In the genomic region with DNA sequence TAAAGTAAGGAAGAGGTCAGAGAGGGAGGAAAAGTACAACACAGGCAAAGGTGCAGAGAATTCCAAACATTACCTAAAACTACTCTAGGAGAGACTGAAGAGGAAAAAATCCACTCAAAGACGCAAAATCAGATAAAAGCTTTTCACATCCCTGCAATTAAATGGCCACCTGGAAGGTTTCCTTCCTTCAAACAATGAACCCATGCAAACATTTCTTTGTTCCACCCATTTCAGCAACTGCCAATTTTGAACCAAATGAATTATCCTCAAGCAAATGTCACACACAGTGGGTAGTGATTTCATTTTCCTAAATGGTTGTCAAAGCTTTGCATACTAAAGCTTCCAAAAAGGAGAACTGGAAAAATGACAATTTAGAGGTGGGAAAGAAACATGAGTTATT, we compare ENCODE assay signal across 22 cellular contexts. TPM values are rescaled to one million over a fixed set of nuclear protein-coding genes. Genes with fewer than 3 reads are reported as not detected.
DNase-seq lines count a peak whose midpoint lies in the region; ATAC-seq and TF ChIP-seq lines count a peak whose summit lies in the region.
"Had no signal": no experiment of that assay in that cellular context is flagged by ENCODE, and none has a peak within 500 bp of the region (broad histone marks: within the 10 kb centered on the region; RNA-seq: fewer than 3 reads in every experiment).

No MANE protein-coding gene starts in this region.

- H3K9me3 ChIP-seq in mammary epithelial cell (replicated peaks; ENCODE audit: insufficient read depth, low read length) (no peaks in the 10 kb centered on the region), ascending aorta (no peaks in the 10 kb centered on the region)
- H3K9me3 ChIP-seq: A549, esophagus muscularis mucosa, gastroesophageal sphincter had no signal

- H4K20me1 ChIP-seq in mammary epithelial cell (ENCODE audit: insufficient read depth, low read length), result no peaks in the 10 kb centered on the region

- H3K9ac ChIP-seq in mammary epithelial cell (ENCODE audit: insufficient read depth, low read length), result peak overlapping the region; percentile 43
- H3K9ac ChIP-seq: BLaER1 treated with 17β-estradiol and CSF1 and Interleukin-3, amounts not matched to agents 10 nM and 100 nM had no signal

- dilution Hi-C loops in mammary epithelial cell (cut with HindIII; ENCODE audit: low sequenced_read_pairs), result no loop called here

- BruUV-seq in mammary epithelial cell (replicated peaks; lab: Mats Ljungman, UMichigan), result no TSS peak

- H3K4me2 ChIP-seq in mammary epithelial cell (ENCODE audit: insufficient read depth, low read depth, low read length), result peak overlapping the region; percentile 72
- H3K4me2 ChIP-seq: A549; BLaER1 treated with 17β-estradiol and CSF1 and Interleukin-3, amounts not matched to agents 10 nM and 100 nM had no signal

- TF ChIP-seq CTCF in mammary epithelial cell (conservative IDR thresholded peaks at IDR 0.05 in 1 of 2, IDR thresholded peaks at IDR 0.05 in 1 of 2; ENCODE audit: extremely low read depth in 1 of 2, insufficient read depth in 1 of 2, low read depth in 1 of 2, low read length in 2 of 2) (no peak), ascending aorta (IDR thresholded peaks at IDR 0.05) (no peak)

- ATAC-seq in HG03457 (IDR thresholded peaks at IDR 0.05; ENCODE audit: unreplicated experiment) (no peak), GM18520 (IDR thresholded peaks at IDR 0.05; ENCODE audit: unreplicated experiment) (no peak)
- ATAC-seq: A549; activated CD8-positive, alpha-beta T cell treated with anti-CD3 and anti-CD28 coated beads, Interleukin-2, amount 10 ng/mL, durations not matched to agents 7 days and 5 days; gastroesophageal sphincter; HCT116 had no signal

- H3K4me1 ChIP-seq in mammary epithelial cell (ENCODE audit: insufficient read depth, low read length) (peaks cover 13% of the 10 kb centered on the region), ascending aorta (peaks cover 0 to 7% of the 10 kb centered on the region in 2 donors)

- H3K36me3 ChIP-seq in mammary epithelial cell (ENCODE audit: insufficient read depth, low read length) (peaks cover 5% of the 10 kb centered on the region), ascending aorta (no peaks in the 10 kb centered on the region)
- H3K36me3 ChIP-seq: esophagus muscularis mucosa, gastroesophageal sphincter had no signal

- 9% methylated on average over 1 of the region's 1 CpG for WGBS in mammary epithelial cell (ENCODE audit: low coverage, missing lambda C conversion rate)

- H3K4me3 ChIP-seq in mammary epithelial cell (replicated peaks in 1 of 3; ENCODE audit: insufficient read depth in 1 of 3, low read depth in 2 of 3, low read length in 3 of 3), result peak overlapping the region in 2 of 3 experiments; percentile 11 to 17
- H3K4me3 ChIP-seq in ascending aorta, result peak overlapping the region in 1 of 2 donors; percentile 5
- H3K4me3 ChIP-seq: A549; BLaER1 treated with 17β-estradiol and CSF1 and Interleukin-3, amounts not matched to agents 10 nM and 100 nM; esophagus muscularis mucosa; gastroesophageal sphincter; SK-N-MC had no signal

- peak overlapping the region; percentile 63 for H2AFZ ChIP-seq in mammary epithelial cell (ENCODE audit: low read depth, low read length)

- in situ Hi-C loops in mammary epithelial cell (cut with MboI; ENCODE audit: low sequenced_read_pairs in 2 of 2), result no loop called here

- CTCF ChIA-PET in mammary epithelial cell (lab: Charles Lee; ENCODE audit: low non-redundant PET), result no interaction called here

- intact Hi-C loops in mammary epithelial cell (cut with micrococcal nuclease) (no loop called here), ascending aorta (cut with DNase I) (no loop called here)

- peak overlapping the region; percentile 60 for H3K27ac ChIP-seq in mammary epithelial cell (ENCODE audit: insufficient read depth, low read depth, low read length)
- peak overlapping the region in 1 of 2 donors; percentile 7 for H3K27ac ChIP-seq in ascending aorta
- H3K27ac ChIP-seq: A549; BLaER1 treated with 17β-estradiol and CSF1 and Interleukin-3, amounts not matched to agents 10 nM and 100 nM; esophagus muscularis mucosa; gastroesophageal sphincter; HL-60; SK-N-MC had no signal

- DNase-seq in NCI-H2107 (lab: John Stamatoyannopoulos, UW), result peak; percentile 4
- no peak for DNase-seq in NCI-H2107 treated with DMSO at 0.1 percent for 48 hours (lab: John Stamatoyannopoulos, UW; ENCODE audit: unreplicated experiment)
- peak; percentile 73 for DNase-seq in NCI-H526 treated with DMSO at 0.1 percent for 48 hours (lab: John Stamatoyannopoulos, UW)
- no peak for DNase-seq in mammary epithelial cell
- DNase-seq in ascending aorta (ENCODE audit: low spot score in 2 of 2), result no peak
- no peak for DNase-seq in AML-193 (lab: John Stamatoyannopoulos, UW)
- DNase-seq: activated B cell treated with CpG ODN at 0.5 μM for 24 hours; activated CD8-positive, alpha-beta T cell treated with anti-CD3 and anti-CD28 coated beads, Interleukin-2, amount 10 ng/mL, durations not matched to agents 7 days and 5 days; activated naive CD4-positive, alpha-beta T cell; activated T-cell treated with anti-CD3 and anti-CD28 coated beads, Interleukin-2, amount 50 U/mL, for 24 hours; amygdala; kidney; stimulated activated CD4-positive, alpha-beta T cell treated with anti-CD3 and anti-CD28 coated beads, Interleukin-4, amount 100 ng/mL, for 1 hour had no signal

- peaks cover 97% of the 10 kb centered on the region for H3K79me2 ChIP-seq in mammary epithelial cell (ENCODE audit: insufficient read depth, low read length)

- no peaks in the 10 kb centered on the region for H3K27me3 ChIP-seq in mammary epithelial cell (ENCODE audit: insufficient read depth, low read length)
- no peaks in the 10 kb centered on the region for H3K27me3 ChIP-seq in ascending aorta
- H3K27me3 ChIP-seq: BLaER1 treated with 17β-estradiol and CSF1 and Interleukin-3, amounts not matched to agents 10 nM and 100 nM; esophagus muscularis mucosa; gastroesophageal sphincter had no signal

RNA-seq across cellular contexts. Expression of gene APBB2, which starts 45.1 kb away (rescaled TPM):
- total RNA-seq in mammary epithelial cell, result 10 to 100 TPM; 75.8 to 81.7 TPM
- 60.8 TPM for polyA plus RNA-seq in mammary epithelial cell
- 74.3 TPM for polyA minus RNA-seq in mammary epithelial cell
- total RNA-seq in ascending aorta, result 51.4 TPM

Comparison
In these comparisons a context has a peak if more than half of its experiments do, and no peak if none do; other contexts are left out.
1. DNase-seq: peak in NCI-H2107 (single experiment) and NCI-H526 treated with DMSO at 0.1 percent for 48 hours (single experiment); none in NCI-H2107 treated with DMSO at 0.1 percent for 48 hours (single experiment), mammary epithelial cell (single experiment), ascending aorta (0 of 2) and AML-193 (0 of 2).